In the genomic region with DNA sequence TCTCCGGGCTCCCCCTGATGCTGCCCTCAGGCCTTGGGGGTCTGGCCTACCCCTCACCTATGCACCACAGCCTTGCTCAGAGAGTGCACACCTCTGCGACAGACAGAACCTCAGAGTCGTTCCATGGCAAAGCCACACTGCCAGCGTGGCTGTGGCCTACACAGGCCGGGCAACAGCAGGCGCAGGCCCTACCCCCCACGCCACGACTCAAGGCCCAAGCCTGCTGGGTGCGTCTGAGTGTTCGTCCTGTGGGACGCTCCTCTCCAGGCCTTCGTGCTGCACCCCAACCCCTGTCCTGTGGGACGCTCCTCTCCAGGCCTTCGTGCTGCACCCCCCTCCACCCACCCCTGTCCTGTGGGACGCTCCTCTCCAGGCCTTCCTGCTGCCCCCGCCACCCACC, we compare ENCODE assay signal across 30 cellular contexts. TPM values are rescaled to one million over a fixed set of nuclear protein-coding genes. Genes with fewer than 3 reads are reported as not detected.
"Had no signal": no experiment of that assay in that cellular context is flagged by ENCODE, and none has a peak within 500 bp of the region (broad histone marks: within the 10 kb centered on the region; RNA-seq: fewer than 3 reads in every experiment).

No MANE protein-coding gene starts in this region.

- H3K4me1 Mint-ChIP-seq: endodermal cell had no signal

- H3K27ac ChIP-seq: colonic mucosa, epithelial cell of prostate, esophagus squamous epithelium, gastrocnemius medialis, heart left ventricle, hepatocyte, left lung, lower lobe of right lung had no signal

- H3K27me3 ChIP-seq: colonic mucosa, gastrocnemius medialis, hepatocyte had no signal

- H3K36me3 ChIP-seq: colonic mucosa, gastrocnemius medialis had no signal

- H3K4me2 ChIP-seq: hepatocyte had no signal

- H3K9me3 ChIP-seq: colonic mucosa, esophagus squamous epithelium, gastrocnemius medialis, heart left ventricle, left lung, lower lobe of right lung had no signal

- DNase-seq: colonic mucosa; cortex of kidney; effector CD8-positive, alpha-beta T cell; effector memory CD8-positive, alpha-beta T cell; endodermal cell; erythroblast; esophagus squamous epithelium; foreskin fibroblast; foreskin melanocyte; gastrocnemius medialis; heart left ventricle; hypothalamus; immature natural killer cell; islet precursor cell; kidney; kidney glomerular epithelial cell; left cardiac atrium; left lung; left ventricle myocardium superior; lower lobe of right lung; mesendoderm; midbrain had no signal

- H3K9me3 Mint-ChIP-seq: dendritic cell treated with granulocyte-macrophage colony-stimulating factor and Interleukin-4, amounts not matched to agents 40 ng/mL and 50 ng/mL, for 4 days; effector memory CD8-positive, alpha-beta T cell; endodermal cell had no signal

- H3K4me3 Mint-ChIP-seq: dendritic cell treated with granulocyte-macrophage colony-stimulating factor and Interleukin-4, amounts not matched to agents 40 ng/mL and 50 ng/mL, for 4 days; effector memory CD8-positive, alpha-beta T cell; endodermal cell; immature natural killer cell had no signal

- H2AFZ ChIP-seq: hepatocyte had no signal

- H3K4me3 ChIP-seq: colonic mucosa, esophagus squamous epithelium, gastrocnemius medialis, heart left ventricle, hepatocyte, left lung, lower lobe of right lung had no signal

- H3K27ac Mint-ChIP-seq: dendritic cell treated with granulocyte-macrophage colony-stimulating factor and Interleukin-4, amounts not matched to agents 40 ng/mL and 50 ng/mL, for 4 days; endodermal cell; immature natural killer cell had no signal

RNA-seq across cellular contexts. Expression of a gene that starts 54.2 kb away (rescaled TPM):
- total RNA-seq: chondrocyte, endodermal cell, glomerular endothelial cell, heart left ventricle, hepatocyte, left cardiac atrium, left ventricle myocardium superior, lower leg skin, mononuclear cell, mucosa of gallbladder had no signal
- polyA plus RNA-seq: heart left ventricle, immature natural killer cell had no signal
